Comparison of ENCODE assay signal across 22 cellular contexts in genomic region chr11:30465623-30466022, GRCh38.
DNase-seq lines count a peak whose midpoint lies in the region; ATAC-seq, FAIRE-seq and TF ChIP-seq lines count a peak whose summit lies in the region.
"Had no signal": no experiment of that assay in that cellular context is flagged by ENCODE, and none has a peak within 500 bp of the region (broad histone marks: within the 10 kb centered on the region; RNA-seq: fewer than 3 reads in every experiment).

No MANE protein-coding gene starts in this region.

- H3K27ac ChIP-seq in astrocyte (ENCODE audit: low read depth, low read length): no peak overlapping the region
- H3K27ac ChIP-seq: BLaER1 treated with 17β-estradiol and CSF1 and Interleukin-3, amounts not matched to agents 10 nM and 100 nM; GM23248 had no signal

- no peak overlapping the region for H3K4me3 ChIP-seq in astrocyte (ENCODE audit: insufficient read depth, low read depth, low read length)
- H3K4me3 ChIP-seq: BLaER1 treated with 17β-estradiol and CSF1 and Interleukin-3, amounts not matched to agents 10 nM and 100 nM; GM23248 had no signal

- no peaks in the 10 kb centered on the region for H3K9me3 ChIP-seq in astrocyte (ENCODE audit: insufficient read depth, low read depth, low read length)
- H3K9me3 ChIP-seq: BLaER1 treated with 17β-estradiol and CSF1 and Interleukin-3, amounts not matched to agents 10 nM and 100 nM had no signal

- no peaks in the 10 kb centered on the region for H3K9me3 Mint-ChIP-seq in astrocyte (ENCODE audit: unreplicated experiment)
- H3K9me3 Mint-ChIP-seq: CD8-positive, alpha-beta T cell; IgD-negative memory B cell had no signal

- H2AFZ ChIP-seq in astrocyte (ENCODE audit: low read depth, low read length): no peak overlapping the region
- H2AFZ ChIP-seq: GM23248 had no signal

- H3K27me3 Mint-ChIP-seq in astrocyte (ENCODE audit: low read depth, unreplicated experiment): no peaks in the 10 kb centered on the region
- H3K27me3 Mint-ChIP-seq: B cell had no signal

- no peaks in the 10 kb centered on the region for H3K36me3 Mint-ChIP-seq in astrocyte (ENCODE audit: low read depth, unreplicated experiment)
- H3K36me3 Mint-ChIP-seq: CD8-positive, alpha-beta T cell; IgD-negative memory B cell had no signal

- ATAC-seq in GM18502 (IDR thresholded peaks at IDR 0.05; ENCODE audit: poor library complexity, unreplicated experiment) (peak; percentile 52), GM19351 (IDR thresholded peaks at IDR 0.05; ENCODE audit: unreplicated experiment) (peak; percentile 61)
- ATAC-seq: CD8-positive, alpha-beta T cell; HepG2 had no signal

- H3K4me1 ChIP-seq in astrocyte (ENCODE audit: insufficient read depth, low read length): no peaks in the 10 kb centered on the region

- no peak for FAIRE-seq in astrocyte (lab: Jason Lieb, UNC)
- FAIRE-seq: GM12891, H54, HepG2 had no signal

- no peak overlapping the region for H3K4me3 Mint-ChIP-seq in astrocyte (ENCODE audit: unreplicated experiment)
- H3K4me3 Mint-ChIP-seq: B cell; CD8-positive, alpha-beta T cell; HFFc6; IgD-negative memory B cell had no signal

- H3K79me2 ChIP-seq in astrocyte (ENCODE audit: insufficient read depth, low read length): no peaks in the 10 kb centered on the region

- peak overlapping the region; percentile 62 for H3K27ac Mint-ChIP-seq in astrocyte (ENCODE audit: unreplicated experiment)
- H3K27ac Mint-ChIP-seq: B cell; CD8-positive, alpha-beta T cell; HFFc6; IgD-negative memory B cell had no signal

- no peaks in the 10 kb centered on the region for H3K27me3 ChIP-seq in astrocyte (ENCODE audit: insufficient read depth, low read length)
- H3K27me3 ChIP-seq: BLaER1 treated with 17β-estradiol and CSF1 and Interleukin-3, amounts not matched to agents 10 nM and 100 nM had no signal

- DNase-seq in astrocyte (ENCODE audit: low read depth) (no peak), OCI-M2 (lab: John Stamatoyannopoulos, UW; ENCODE audit: unreplicated experiment) (no peak), RPMI8226 (no peak), GF-D8 (lab: John Stamatoyannopoulos, UW) (no peak)
- DNase-seq: Calu3; CD8-positive, alpha-beta T cell; DMS 273 treated with DMSO at 0.1 percent for 48 hours; DMS53; DND-41; EL; GM23248; HCEC 1CT; HFFc6; KBM-7 had no signal

- no peak overlapping the region for H3K4me2 ChIP-seq in astrocyte (ENCODE audit: low read length)
- H3K4me2 ChIP-seq: BLaER1 treated with 17β-estradiol and CSF1 and Interleukin-3, amounts not matched to agents 10 nM and 100 nM had no signal

- TF ChIP-seq CTCF in astrocyte (IDR thresholded peaks at IDR 0.05; ENCODE audit: insufficient read depth, low read depth, low read length): no peak

- H3K4me1 Mint-ChIP-seq in astrocyte (ENCODE audit: low read depth, unreplicated experiment): peaks cover 9% of the 10 kb centered on the region
- H3K4me1 Mint-ChIP-seq: B cell, IgD-negative memory B cell had no signal

- no peak overlapping the region for H3K9ac ChIP-seq in astrocyte (ENCODE audit: low read length)
- H3K9ac ChIP-seq: BLaER1 treated with 17β-estradiol and CSF1 and Interleukin-3, amounts not matched to agents 10 nM and 100 nM; GM23248 had no signal

- H3K36me3 ChIP-seq in astrocyte (ENCODE audit: insufficient read depth, low read length): no peaks in the 10 kb centered on the region

- H4K20me1 ChIP-seq in astrocyte (ENCODE audit: insufficient read depth, low read length): no peaks in the 10 kb centered on the region
- H4K20me1 ChIP-seq: BLaER1 treated with 17β-estradiol and CSF1 and Interleukin-3, amounts not matched to agents 10 nM and 100 nM had no signal
